In the genomic region with DNA sequence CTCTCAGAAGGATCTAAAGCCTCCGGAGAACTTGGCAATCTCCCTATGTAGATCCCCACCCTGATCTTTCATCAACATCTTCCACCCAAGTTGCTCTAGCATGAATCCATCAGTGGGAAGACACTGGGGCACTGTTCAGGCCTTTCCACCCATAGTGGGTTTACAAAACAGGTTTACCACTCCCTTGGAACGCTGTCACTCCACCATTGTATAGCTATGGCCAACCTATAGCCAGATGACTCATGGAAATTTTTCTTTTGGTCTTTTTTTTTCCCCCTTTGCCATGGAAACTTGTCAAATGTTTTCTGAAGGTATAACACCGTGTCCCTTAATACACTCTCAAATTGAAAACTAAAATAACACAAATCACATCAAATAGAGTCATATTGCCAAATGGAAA, we compare ENCODE assay signal across 2 cellular contexts.
TF ChIP-seq lines count a peak whose summit lies in the region.

No MANE protein-coding gene starts in this region.

TF ChIP-seq in GM23338, 12 proteins besides CTCF, POLR2A, EP300 and RAD21 (continued from another document and continues in another):
- TF ChIP-seq, protein P1, sequence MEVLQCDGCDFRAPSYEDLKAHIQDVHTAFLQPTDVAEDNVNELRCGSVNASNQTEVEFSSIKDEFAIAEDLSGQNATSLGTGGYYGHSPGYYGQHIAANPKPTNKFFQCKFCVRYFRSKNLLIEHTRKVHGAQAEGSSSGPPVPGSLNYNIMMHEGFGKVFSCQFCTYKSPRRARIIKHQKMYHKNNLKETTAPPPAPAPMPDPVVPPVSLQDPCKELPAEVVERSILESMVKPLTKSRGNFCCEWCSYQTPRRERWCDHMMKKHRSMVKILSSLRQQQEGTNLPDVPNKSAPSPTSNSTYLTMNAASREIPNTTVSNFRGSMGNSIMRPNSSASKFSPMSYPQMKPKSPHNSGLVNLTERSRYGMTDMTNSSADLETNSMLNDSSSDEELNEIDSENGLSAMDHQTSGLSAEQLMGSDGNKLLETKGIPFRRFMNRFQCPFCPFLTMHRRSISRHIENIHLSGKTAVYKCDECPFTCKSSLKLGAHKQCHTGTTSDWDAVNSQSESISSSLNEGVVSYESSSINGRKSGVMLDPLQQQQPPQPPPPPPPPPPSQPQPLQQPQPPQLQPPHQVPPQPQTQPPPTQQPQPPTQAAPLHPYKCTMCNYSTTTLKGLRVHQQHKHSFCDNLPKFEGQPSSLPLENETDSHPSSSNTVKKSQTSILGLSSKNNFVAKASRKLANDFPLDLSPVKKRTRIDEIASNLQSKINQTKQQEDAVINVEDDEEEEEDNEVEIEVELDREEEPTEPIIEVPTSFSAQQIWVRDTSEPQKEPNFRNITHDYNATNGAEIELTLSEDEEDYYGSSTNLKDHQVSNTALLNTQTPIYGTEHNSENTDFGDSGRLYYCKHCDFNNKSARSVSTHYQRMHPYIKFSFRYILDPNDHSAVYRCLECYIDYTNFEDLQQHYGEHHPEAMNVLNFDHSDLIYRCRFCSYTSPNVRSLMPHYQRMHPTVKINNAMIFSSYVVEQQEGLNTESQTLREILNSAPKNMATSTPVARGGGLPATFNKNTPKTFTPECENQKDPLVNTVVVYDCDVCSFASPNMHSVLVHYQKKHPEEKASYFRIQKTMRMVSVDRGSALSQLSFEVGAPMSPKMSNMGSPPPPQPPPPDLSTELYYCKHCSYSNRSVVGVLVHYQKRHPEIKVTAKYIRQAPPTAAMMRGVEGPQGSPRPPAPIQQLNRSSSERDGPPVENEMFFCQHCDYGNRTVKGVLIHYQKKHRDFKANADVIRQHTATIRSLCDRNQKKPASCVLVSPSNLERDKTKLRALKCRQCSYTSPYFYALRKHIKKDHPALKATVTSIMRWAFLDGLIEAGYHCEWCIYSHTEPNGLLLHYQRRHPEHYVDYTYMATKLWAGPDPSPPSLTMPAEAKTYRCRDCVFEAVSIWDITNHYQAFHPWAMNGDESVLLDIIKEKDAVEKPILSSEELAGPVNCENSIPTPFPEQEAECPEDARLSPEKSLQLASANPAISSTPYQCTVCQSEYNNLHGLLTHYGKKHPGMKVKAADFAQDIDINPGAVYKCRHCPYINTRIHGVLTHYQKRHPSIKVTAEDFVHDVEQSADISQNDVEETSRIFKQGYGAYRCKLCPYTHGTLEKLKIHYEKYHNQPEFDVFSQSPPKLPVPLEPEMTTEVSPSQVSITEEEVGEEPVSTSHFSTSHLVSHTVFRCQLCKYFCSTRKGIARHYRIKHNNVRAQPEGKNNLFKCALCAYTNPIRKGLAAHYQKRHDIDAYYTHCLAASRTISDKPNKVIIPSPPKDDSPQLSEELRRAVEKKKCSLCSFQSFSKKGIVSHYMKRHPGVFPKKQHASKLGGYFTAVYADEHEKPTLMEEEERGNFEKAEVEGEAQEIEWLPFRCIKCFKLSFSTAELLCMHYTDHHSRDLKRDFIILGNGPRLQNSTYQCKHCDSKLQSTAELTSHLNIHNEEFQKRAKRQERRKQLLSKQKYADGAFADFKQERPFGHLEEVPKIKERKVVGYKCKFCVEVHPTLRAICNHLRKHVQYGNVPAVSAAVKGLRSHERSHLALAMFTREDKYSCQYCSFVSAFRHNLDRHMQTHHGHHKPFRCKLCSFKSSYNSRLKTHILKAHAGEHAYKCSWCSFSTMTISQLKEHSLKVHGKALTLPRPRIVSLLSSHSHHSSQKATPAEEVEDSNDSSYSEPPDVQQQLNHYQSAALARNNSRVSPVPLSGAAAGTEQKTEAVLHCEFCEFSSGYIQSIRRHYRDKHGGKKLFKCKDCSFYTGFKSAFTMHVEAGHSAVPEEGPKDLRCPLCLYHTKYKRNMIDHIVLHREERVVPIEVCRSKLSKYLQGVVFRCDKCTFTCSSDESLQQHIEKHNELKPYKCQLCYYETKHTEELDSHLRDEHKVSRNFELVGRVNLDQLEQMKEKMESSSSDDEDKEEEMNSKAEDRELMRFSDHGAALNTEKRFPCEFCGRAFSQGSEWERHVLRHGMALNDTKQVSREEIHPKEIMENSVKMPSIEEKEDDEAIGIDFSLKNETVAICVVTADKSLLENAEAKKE (CRISPR knock-in tag; IDR thresholded peaks at IDR 0.05) = no peak
- TF ChIP-seq JUNB (IDR thresholded peaks at IDR 0.05; ENCODE audit: unreplicated experiment) = no peak
- TF ChIP-seq, protein P2, sequence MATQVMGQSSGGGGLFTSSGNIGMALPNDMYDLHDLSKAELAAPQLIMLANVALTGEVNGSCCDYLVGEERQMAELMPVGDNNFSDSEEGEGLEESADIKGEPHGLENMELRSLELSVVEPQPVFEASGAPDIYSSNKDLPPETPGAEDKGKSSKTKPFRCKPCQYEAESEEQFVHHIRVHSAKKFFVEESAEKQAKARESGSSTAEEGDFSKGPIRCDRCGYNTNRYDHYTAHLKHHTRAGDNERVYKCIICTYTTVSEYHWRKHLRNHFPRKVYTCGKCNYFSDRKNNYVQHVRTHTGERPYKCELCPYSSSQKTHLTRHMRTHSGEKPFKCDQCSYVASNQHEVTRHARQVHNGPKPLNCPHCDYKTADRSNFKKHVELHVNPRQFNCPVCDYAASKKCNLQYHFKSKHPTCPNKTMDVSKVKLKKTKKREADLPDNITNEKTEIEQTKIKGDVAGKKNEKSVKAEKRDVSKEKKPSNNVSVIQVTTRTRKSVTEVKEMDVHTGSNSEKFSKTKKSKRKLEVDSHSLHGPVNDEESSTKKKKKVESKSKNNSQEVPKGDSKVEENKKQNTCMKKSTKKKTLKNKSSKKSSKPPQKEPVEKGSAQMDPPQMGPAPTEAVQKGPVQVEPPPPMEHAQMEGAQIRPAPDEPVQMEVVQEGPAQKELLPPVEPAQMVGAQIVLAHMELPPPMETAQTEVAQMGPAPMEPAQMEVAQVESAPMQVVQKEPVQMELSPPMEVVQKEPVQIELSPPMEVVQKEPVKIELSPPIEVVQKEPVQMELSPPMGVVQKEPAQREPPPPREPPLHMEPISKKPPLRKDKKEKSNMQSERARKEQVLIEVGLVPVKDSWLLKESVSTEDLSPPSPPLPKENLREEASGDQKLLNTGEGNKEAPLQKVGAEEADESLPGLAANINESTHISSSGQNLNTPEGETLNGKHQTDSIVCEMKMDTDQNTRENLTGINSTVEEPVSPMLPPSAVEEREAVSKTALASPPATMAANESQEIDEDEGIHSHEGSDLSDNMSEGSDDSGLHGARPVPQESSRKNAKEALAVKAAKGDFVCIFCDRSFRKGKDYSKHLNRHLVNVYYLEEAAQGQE (IDR thresholded peaks at IDR 0.05; ENCODE audit: unreplicated experiment) = no peak
- no peak for TF ChIP-seq NANOG (IDR thresholded peaks at IDR 0.05; ENCODE audit: borderline replicate concordance)
- no peak for TF ChIP-seq ZNF331 (CRISPR knock-in tag; IDR thresholded peaks at IDR 0.05; ENCODE audit: low read depth)
- no peak for TF ChIP-seq POLR2AphosphoS5 (IDR thresholded peaks at IDR 0.05; ENCODE audit: low read depth)
- TF ChIP-seq CREB1 (CRISPR knock-in tag; IDR thresholded peaks at IDR 0.05; ENCODE audit: low read depth) = no peak
- TF ChIP-seq ZNF114 (CRISPR knock-in tag; IDR thresholded peaks at IDR 0.05) = no peak
- TF ChIP-seq, protein P3, sequence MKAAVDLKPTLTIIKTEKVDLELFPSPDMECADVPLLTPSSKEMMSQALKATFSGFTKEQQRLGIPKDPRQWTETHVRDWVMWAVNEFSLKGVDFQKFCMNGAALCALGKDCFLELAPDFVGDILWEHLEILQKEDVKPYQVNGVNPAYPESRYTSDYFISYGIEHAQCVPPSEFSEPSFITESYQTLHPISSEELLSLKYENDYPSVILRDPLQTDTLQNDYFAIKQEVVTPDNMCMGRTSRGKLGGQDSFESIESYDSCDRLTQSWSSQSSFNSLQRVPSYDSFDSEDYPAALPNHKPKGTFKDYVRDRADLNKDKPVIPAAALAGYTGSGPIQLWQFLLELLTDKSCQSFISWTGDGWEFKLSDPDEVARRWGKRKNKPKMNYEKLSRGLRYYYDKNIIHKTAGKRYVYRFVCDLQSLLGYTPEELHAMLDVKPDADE (IDR thresholded peaks at IDR 0.05) = no peak
- no peak for TF ChIP-seq EZH2 (IDR thresholded peaks at IDR 0.05; ENCODE audit: low read depth, unreplicated experiment)

TF ChIP-seq in WTC11, 78 proteins besides CTCF, POLR2A, EP300 and RAD21 (continued from another document):
- TF ChIP-seq, protein P4, sequence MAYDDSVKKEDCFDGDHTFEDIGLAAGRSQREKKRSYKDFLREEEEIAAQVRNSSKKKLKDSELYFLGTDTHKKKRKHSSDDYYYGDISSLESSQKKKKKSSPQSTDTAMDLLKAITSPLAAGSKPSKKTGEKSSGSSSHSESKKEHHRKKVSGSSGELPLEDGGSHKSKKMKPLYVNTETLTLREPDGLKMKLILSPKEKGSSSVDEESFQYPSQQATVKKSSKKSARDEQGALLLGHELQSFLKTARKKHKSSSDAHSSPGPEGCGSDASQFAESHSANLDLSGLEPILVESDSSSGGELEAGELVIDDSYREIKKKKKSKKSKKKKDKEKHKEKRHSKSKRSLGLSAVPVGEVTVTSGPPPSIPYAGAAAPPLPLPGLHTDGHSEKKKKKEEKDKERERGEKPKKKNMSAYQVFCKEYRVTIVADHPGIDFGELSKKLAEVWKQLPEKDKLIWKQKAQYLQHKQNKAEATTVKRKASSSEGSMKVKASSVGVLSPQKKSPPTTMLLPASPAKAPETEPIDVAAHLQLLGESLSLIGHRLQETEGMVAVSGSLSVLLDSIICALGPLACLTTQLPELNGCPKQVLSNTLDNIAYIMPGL (CRISPR knock-in tag; IDR thresholded peaks at IDR 0.05) = no peak
- TF ChIP-seq ELF4 (CRISPR knock-in tag; IDR thresholded peaks at IDR 0.05; ENCODE audit: low read depth) = no peak
- TF ChIP-seq, protein P5, sequence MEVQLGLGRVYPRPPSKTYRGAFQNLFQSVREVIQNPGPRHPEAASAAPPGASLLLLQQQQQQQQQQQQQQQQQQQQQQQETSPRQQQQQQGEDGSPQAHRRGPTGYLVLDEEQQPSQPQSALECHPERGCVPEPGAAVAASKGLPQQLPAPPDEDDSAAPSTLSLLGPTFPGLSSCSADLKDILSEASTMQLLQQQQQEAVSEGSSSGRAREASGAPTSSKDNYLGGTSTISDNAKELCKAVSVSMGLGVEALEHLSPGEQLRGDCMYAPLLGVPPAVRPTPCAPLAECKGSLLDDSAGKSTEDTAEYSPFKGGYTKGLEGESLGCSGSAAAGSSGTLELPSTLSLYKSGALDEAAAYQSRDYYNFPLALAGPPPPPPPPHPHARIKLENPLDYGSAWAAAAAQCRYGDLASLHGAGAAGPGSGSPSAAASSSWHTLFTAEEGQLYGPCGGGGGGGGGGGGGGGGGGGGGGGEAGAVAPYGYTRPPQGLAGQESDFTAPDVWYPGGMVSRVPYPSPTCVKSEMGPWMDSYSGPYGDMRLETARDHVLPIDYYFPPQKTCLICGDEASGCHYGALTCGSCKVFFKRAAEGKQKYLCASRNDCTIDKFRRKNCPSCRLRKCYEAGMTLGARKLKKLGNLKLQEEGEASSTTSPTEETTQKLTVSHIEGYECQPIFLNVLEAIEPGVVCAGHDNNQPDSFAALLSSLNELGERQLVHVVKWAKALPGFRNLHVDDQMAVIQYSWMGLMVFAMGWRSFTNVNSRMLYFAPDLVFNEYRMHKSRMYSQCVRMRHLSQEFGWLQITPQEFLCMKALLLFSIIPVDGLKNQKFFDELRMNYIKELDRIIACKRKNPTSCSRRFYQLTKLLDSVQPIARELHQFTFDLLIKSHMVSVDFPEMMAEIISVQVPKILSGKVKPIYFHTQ (CRISPR knock-in tag; IDR thresholded peaks at IDR 0.05) = no peak
TF ChIP-seq in WTC11: peak in this region for 0.
